8 cellular contexts compared by ENCODE assay signal in the genomic region with DNA sequence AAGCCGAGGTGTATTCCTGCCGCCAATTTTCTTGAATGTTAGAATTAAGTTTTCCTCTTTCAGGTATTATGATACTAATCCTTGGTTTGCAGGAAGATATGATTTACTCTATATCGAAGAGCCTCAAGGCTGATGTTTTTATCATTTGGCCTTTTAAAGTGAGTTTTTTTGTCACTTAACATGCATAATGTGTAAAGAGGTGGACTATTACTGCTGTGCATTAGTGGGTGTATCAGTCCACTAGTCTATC. TPM values are rescaled to one million over a fixed set of nuclear protein-coding genes. Genes with fewer than 3 reads are reported as not detected.
DNase-seq lines count a peak whose midpoint lies in the region; ATAC-seq and TF ChIP-seq lines count a peak whose summit lies in the region.

No MANE protein-coding gene starts in this region.

- no peaks in the 10 kb centered on the region for H3K9me3 ChIP-seq in CD4-positive, alpha-beta memory T cell (ENCODE audit: control insufficient read depth in 1 of 2, low read length in 2 of 2)

- peaks cover 0 to 20% of the 10 kb centered on the region in 2 donors for H3K36me3 Mint-ChIP-seq in CD4-positive, alpha-beta memory T cell
- no peaks in the 10 kb centered on the region for H3K36me3 Mint-ChIP-seq in stimulated activated memory B cell treated with anti-CD40 and anti-IgM and Interleukin-4, amounts not matched to agents 10 μg/mL and 1 μg/mL and 100 μg/mL, for 72 hours

- POLR2A ChIA-PET in CD4-positive, alpha-beta memory T cell (lab: Charles Lee; ENCODE audit: partially characterized antibody), result interaction anchor here (1.0 to 6.6 kb wide), 5 partner anchors 10 to 140 kb away, joined by 3 to 175 read pairs (median 5); a partner anchor contains a TSS
- POLR2A ChIA-PET in RWPE1 (lab: Yijun Ruan, JAX; ENCODE audit: low non-redundant PET), result interaction anchor here (0.6 kb wide), 1 partner anchor 86 kb away, joined by 4 read pairs; no protein-coding TSS in a partner anchor

- H3K27me3 Mint-ChIP-seq in CD4-positive, alpha-beta memory T cell, result peaks cover 4 to 15% of the 10 kb centered on the region in 2 donors
- no peaks in the 10 kb centered on the region for H3K27me3 Mint-ChIP-seq in stimulated activated memory B cell treated with anti-CD40 and anti-IgM and Interleukin-4, amounts not matched to agents 10 μg/mL and 1 μg/mL and 100 μg/mL, for 72 hours

- H3K9me3 Mint-ChIP-seq in CD4-positive, alpha-beta memory T cell, result peaks cover 0 to 20% (median 2%) of the 10 kb centered on the region in 8 donors
- no peaks in the 10 kb centered on the region for H3K9me3 Mint-ChIP-seq in stimulated activated memory B cell treated with anti-CD40 and anti-IgM and Interleukin-4, amounts not matched to agents 10 μg/mL and 1 μg/mL and 100 μg/mL, for 72 hours

- peak overlapping the region; percentile 72 to 93 for H3K4me3 ChIP-seq in CD4-positive, alpha-beta memory T cell (ENCODE audit: low read length in 2 of 2)
- peak overlapping the region; percentile 83 for H3K4me3 ChIP-seq in fibroblast of mammary gland (ENCODE audit: control insufficient read depth, low read depth, low read length)

- H3K36me3 ChIP-seq in CD4-positive, alpha-beta memory T cell (ENCODE audit: insufficient read depth, low read length), result no peaks in the 10 kb centered on the region

- peak overlapping the region; percentile 95 to 99 (median 98) for H3K4me3 Mint-ChIP-seq in CD4-positive, alpha-beta memory T cell
- peak overlapping the region; percentile 85 for H3K4me3 Mint-ChIP-seq in stimulated activated memory B cell treated with anti-CD40 and anti-IgM and Interleukin-4, amounts not matched to agents 10 μg/mL and 1 μg/mL and 100 μg/mL, for 72 hours

- peak; percentile 4 for ATAC-seq in GM21737 (IDR thresholded peaks at IDR 0.05; ENCODE audit: unreplicated experiment)
- ATAC-seq in stimulated activated memory B cell treated with anti-CD40 and anti-IgM and Interleukin-4, amounts not matched to agents 10 μg/mL and 1 μg/mL and 100 μg/mL, for 72 hours, result no peak

- DNase-seq in CD4-positive, alpha-beta memory T cell, result no peak
- DNase-seq in RWPE1 (ENCODE audit: low spot score) (no peak), fibroblast of mammary gland (ENCODE audit: low read depth) (no peak), amygdala (lab: John Stamatoyannopoulos, UW) (no peak), NCI-H1694 (lab: John Stamatoyannopoulos, UW) (no peak), DMS79 treated with DMSO at 0.1 percent for 48 hours (lab: John Stamatoyannopoulos, UW) (no peak)

- H3K27ac Mint-ChIP-seq in CD4-positive, alpha-beta memory T cell, result peak overlapping the region; percentile 98 to 100 (median 100)
- H3K27ac Mint-ChIP-seq in stimulated activated memory B cell treated with anti-CD40 and anti-IgM and Interleukin-4, amounts not matched to agents 10 μg/mL and 1 μg/mL and 100 μg/mL, for 72 hours, result peak overlapping the region; percentile 97

- intact Hi-C loops in CD4-positive, alpha-beta memory T cell (cut with micrococcal nuclease), result loop anchor here (5.0 kb wide), 1 partner anchor 1698 kb away; a partner anchor contains a TSS

- CTCF ChIA-PET in CD4-positive, alpha-beta memory T cell (lab: Charles Lee; ENCODE audit: partially characterized antibody), result interaction anchor here (1.1 to 5.1 kb wide), 3 partner anchors 11 to 15 kb away, joined by 3 to 38 read pairs (median 14); a partner anchor contains a TSS
- CTCF ChIA-PET in RWPE1 (lab: Yijun Ruan, JAX), result no interaction called here

- peaks cover 16% of the 10 kb centered on the region for H3K4me1 ChIP-seq in CD4-positive, alpha-beta memory T cell (ENCODE audit: insufficient read depth, low read length)

- H3K4me1 Mint-ChIP-seq in CD4-positive, alpha-beta memory T cell, result peaks cover 17 to 42% (median 29%) of the 10 kb centered on the region in 4 donors
- peaks cover 11% of the 10 kb centered on the region for H3K4me1 Mint-ChIP-seq in stimulated activated memory B cell treated with anti-CD40 and anti-IgM and Interleukin-4, amounts not matched to agents 10 μg/mL and 1 μg/mL and 100 μg/mL, for 72 hours

- H3K27me3 ChIP-seq in CD4-positive, alpha-beta memory T cell (ENCODE audit: insufficient read depth, low read length), result no peaks in the 10 kb centered on the region

- peak overlapping the region; percentile 85 for H3K27ac ChIP-seq in CD4-positive, alpha-beta memory T cell (ENCODE audit: low read depth, low read length)
- peak overlapping the region; percentile 97 for H3K27ac ChIP-seq in RWPE1

- TF ChIP-seq CTCF in RWPE1 (conservative IDR thresholded peaks at IDR 0.05; ENCODE audit: low read depth) (no peak), fibroblast of mammary gland (conservative IDR thresholded peaks at IDR 0.05; ENCODE audit: control insufficient read depth, insufficient read depth, low read depth, low read length) (no peak)

RNA-seq across cellular contexts. Expression of a gene that starts 11.1 kb away (rescaled TPM):
- 100 to 1,000 TPM; 144 to 160 TPM for total RNA-seq in CD4-positive, alpha-beta memory T cell
- 10 to 100 TPM; 21.7 to 52.1 TPM for polyA plus RNA-seq in CD4-positive, alpha-beta memory T cell
